Comparison of ENCODE assay signal across 8 cellular contexts in the genomic region with DNA sequence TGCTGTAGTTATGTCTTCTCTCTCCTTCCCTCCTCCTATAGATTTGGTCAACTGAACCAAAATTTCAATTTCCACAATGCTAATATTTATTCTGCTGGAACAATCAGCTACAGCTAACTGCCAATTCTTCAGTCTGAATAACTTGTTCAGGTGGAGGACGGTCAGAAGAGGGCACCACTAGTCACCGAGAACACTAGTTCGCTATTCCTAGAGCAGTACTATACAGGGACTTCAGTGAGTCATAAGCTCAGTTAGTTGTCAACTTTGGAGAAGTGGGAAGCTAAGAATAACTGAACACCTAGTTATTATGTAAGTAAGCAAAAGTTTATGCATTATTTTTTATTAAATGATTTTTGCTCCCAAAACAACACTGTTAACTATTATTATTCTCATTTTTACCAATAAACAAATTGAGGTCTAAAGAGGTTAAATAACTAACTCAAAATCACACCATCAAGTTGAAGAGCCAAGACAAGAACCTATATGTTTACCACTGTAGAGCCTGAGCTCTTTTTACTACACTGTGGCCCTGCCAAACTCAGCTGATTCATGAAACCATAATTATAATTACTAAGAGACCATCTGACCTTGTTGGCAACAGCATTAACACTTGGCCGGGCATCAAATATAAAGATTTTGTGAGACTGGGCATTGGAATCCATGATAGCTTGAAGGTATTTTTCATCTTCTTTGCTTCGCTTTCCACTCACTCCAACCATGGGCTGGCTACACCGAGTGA. TPM values are rescaled to one million over a fixed set of nuclear protein-coding genes. Genes with fewer than 3 reads are reported as not detected.
DNase-seq lines count a peak whose midpoint lies in the region; ATAC-seq, FAIRE-seq and TF ChIP-seq lines count a peak whose summit lies in the region.

No MANE protein-coding gene starts in this region.

- H3K9me3 ChIP-seq in OCI-LY3 (ENCODE audit: insufficient read depth, low read length) (no peaks in the 10 kb centered on the region), GM12878 (replicated peaks; ENCODE audit: control insufficient read depth, insufficient read depth, low read length) (no peaks in the 10 kb centered on the region)

- H2AFZ ChIP-seq in OCI-LY3 (ENCODE audit: low read depth, low read length) (no peak overlapping the region), GM12878 (ENCODE audit: control insufficient read depth, low read depth, low read length) (no peak overlapping the region)

- H3K27ac ChIP-seq in OCI-LY3 (ENCODE audit: low read length) (no peak overlapping the region), GM12878 (ENCODE audit: control insufficient read depth, insufficient read depth) (no peak overlapping the region)

- peak; percentile 17 for DNase-seq in stimulated activated naive CD8-positive, alpha-beta T cell treated with anti-CD3 and anti-CD28 coated beads, Interleukin-15, Interleukin-2, amounts not matched to agents 100 U/mL and 50 U/mL, for 24 hours
- no peak for DNase-seq in stimulated activated naive CD8-positive, alpha-beta T cell treated with anti-CD3 and anti-CD28 coated beads, Interleukin-15, amount 100 ng/mL, for 72 hours
- no peak for DNase-seq in GM12878 (ENCODE audit: low read depth, low spot score)
- DNase-seq in iPS-NIHi11 (ENCODE audit: low spot score), result peak; percentile 42
- DNase-seq in stimulated activated CD4-positive, alpha-beta T cell treated with anti-CD3 and anti-CD28 coated beads, Interleukin-4, amount 100 ng/mL, for 24 hours, result peak; percentile 26

- no peaks in the 10 kb centered on the region for H3K9me3 Mint-ChIP-seq in stimulated activated naive CD8-positive, alpha-beta T cell treated with anti-CD3 and anti-CD28 coated beads, Interleukin-15, amount 100 ng/mL, for 72 hours

- RAD21 ChIA-PET in GM12878 (lab: Charles Lee; ENCODE audit: unreplicated experiment), result interaction anchor here (0.7 to 3.0 kb wide), 13 partner anchors 11 to 580 kb away, joined by 3 to 25 read pairs (median 4); a partner anchor contains a TSS

- no peaks in the 10 kb centered on the region for H3K27me3 Mint-ChIP-seq in stimulated activated naive CD8-positive, alpha-beta T cell treated with anti-CD3 and anti-CD28 coated beads, Interleukin-15, amount 100 ng/mL, for 72 hours

- no peak for TF ChIP-seq EP300 in GM12878 (IDR thresholded peaks at IDR 0.05; ENCODE audit: borderline replicate concordance in 1 of 2, control insufficient read depth in 1 of 2, low read depth in 2 of 2, low read length in 2 of 2)

- H3K4me3 ChIP-seq in OCI-LY3 (ENCODE audit: low read length) (no peak overlapping the region), GM12878 (no peak overlapping the region)

- peak; percentile 59 for ATAC-seq in stimulated activated naive CD8-positive, alpha-beta T cell treated with anti-CD3 and anti-CD28 coated beads, Interleukin-15, Interleukin-2, amounts not matched to agents 100 U/mL and 50 U/mL, for 24 hours
- ATAC-seq in stimulated activated naive CD8-positive, alpha-beta T cell treated with anti-CD3 and anti-CD28 coated beads, Interleukin-15, amount 100 ng/mL, for 72 hours, result no peak
- ATAC-seq in HG03095 (IDR thresholded peaks at IDR 0.05; ENCODE audit: unreplicated experiment), result peak; percentile 73
- peak; percentile 80 for ATAC-seq in GM12878
- ATAC-seq in HG02981 (IDR thresholded peaks at IDR 0.05; ENCODE audit: unreplicated experiment), result no peak

- H3K4me1 ChIP-seq in OCI-LY3 (ENCODE audit: low read length), result no peaks in the 10 kb centered on the region
- no peaks in the 10 kb centered on the region for H3K4me1 ChIP-seq in GM12878 (ENCODE audit: control insufficient read depth, insufficient read depth, low read length)

- H3K4me2 ChIP-seq in OCI-LY3 (ENCODE audit: low read length), result no peak overlapping the region
- H3K4me2 ChIP-seq in GM12878 (ENCODE audit: control insufficient read depth, insufficient read depth), result no peak overlapping the region

- H3K27ac Mint-ChIP-seq in stimulated activated naive CD8-positive, alpha-beta T cell treated with anti-CD3 and anti-CD28 coated beads, Interleukin-15, amount 100 ng/mL, for 72 hours, result no peak overlapping the region

- H4K20me1 ChIP-seq in OCI-LY3 (ENCODE audit: insufficient read depth, low read length) (no peaks in the 10 kb centered on the region), GM12878 (ENCODE audit: control insufficient read depth, insufficient read depth) (no peaks in the 10 kb centered on the region)

- TF ChIP-seq CTCF in OCI-LY3 (IDR thresholded peaks at IDR 0.05; ENCODE audit: low read depth, low read length), result peak; percentile 43
- peak; percentile 24 to 51 (median 44); a peak in 4 of 6 replicates for TF ChIP-seq CTCF in GM12878 (IDR thresholded peaks at IDR 0.05 in 2 of 3, conservative IDR thresholded peaks at IDR 0.05 in 1 of 3; ENCODE audit: control insufficient read depth in 2 of 3, extremely low read depth in 1 of 3, insufficient read depth in 1 of 3, low read depth in 3 of 3, low read length in 3 of 3)

- H3K79me2 ChIP-seq in OCI-LY3 (ENCODE audit: low read length), result no peaks in the 10 kb centered on the region
- H3K79me2 ChIP-seq in GM12878 (ENCODE audit: control insufficient read depth, insufficient read depth, low read length), result no peaks in the 10 kb centered on the region

- FAIRE-seq in GM12878 (lab: Jason Lieb, UNC), result no peak

- WGBS in GM12878 (ENCODE audit: insufficient coverage, insufficient replicate concordance, low lambda C conversion rate, missing lambda C conversion rate), result over 99% methylated on average over 6 of the region's 6 CpGs

- no peak for TF ChIP-seq POLR2A in GM12878 (IDR thresholded peaks at IDR 0.05; ENCODE audit: low read depth, low read length)

- CTCF ChIA-PET in GM12878 (lab: Yijun Ruan, JAX), result interaction anchor here (0.5 to 4.3 kb wide), 25 partner anchors 12 to 595 kb away, joined by 3 to 46 read pairs (median 5); a partner anchor contains a TSS

- POLR2A ChIA-PET in GM12878 (lab: Charles Lee), result no interaction called here

- BruUV-seq in GM12878 (replicated peaks; lab: Mats Ljungman, UMichigan), result no TSS peak

- peaks cover 12% of the 10 kb centered on the region for H3K4me1 Mint-ChIP-seq in stimulated activated naive CD8-positive, alpha-beta T cell treated with anti-CD3 and anti-CD28 coated beads, Interleukin-15, amount 100 ng/mL, for 72 hours

- H3K27me3 ChIP-seq in OCI-LY3 (ENCODE audit: low read depth, low read length) (no peaks in the 10 kb centered on the region), GM12878 (replicated peaks in 1 of 2; ENCODE audit: control insufficient read depth in 2 of 2, insufficient read depth in 2 of 2, low read length in 1 of 2) (no peaks in the 10 kb centered on the region)

- peak; percentile 60 for TF ChIP-seq RAD21 in GM12878 (IDR thresholded peaks at IDR 0.05; ENCODE audit: insufficient read depth, low read depth, low read length)

- H3K9ac ChIP-seq in OCI-LY3 (ENCODE audit: low read length) (no peak overlapping the region), GM12878 (ENCODE audit: control insufficient read depth, insufficient read depth, low read length) (no peak overlapping the region)

- no peak overlapping the region for H3K4me3 Mint-ChIP-seq in stimulated activated naive CD8-positive, alpha-beta T cell treated with anti-CD3 and anti-CD28 coated beads, Interleukin-15, amount 100 ng/mL, for 72 hours

- in situ Hi-C loops in GM12878 (cut with MboI), result no loop called here

- intact Hi-C loops in GM12878 (cut with micrococcal nuclease; ENCODE audit: unreplicated experiment), result loop anchor here (1.0 kb wide), 2 partner anchors 544 to 577 kb away; no protein-coding TSS in a partner anchor

- H3K36me3 ChIP-seq in OCI-LY3 (replicated peaks; ENCODE audit: low read depth, low read length) (peaks cover 5% of the 10 kb centered on the region), GM12878 (ENCODE audit: control insufficient read depth in 2 of 2, insufficient read depth in 2 of 2, low read length in 1 of 2) (peaks cover 1 to 15% of the 10 kb centered on the region in 2 experiments; a peak in 2 of 4 replicates)

- SMC1A ChIA-PET in GM12878 (lab: Charles Lee; ENCODE audit: uncharacterized antibody, unreplicated experiment), result interaction anchor here (0.5 to 2.9 kb wide), 29 partner anchors 8 to 697 kb away, joined by 3 to 41 read pairs (median 4); a partner anchor contains a TSS

TF ChIP-seq in GM12878, 131 proteins besides CTCF, POLR2A, EP300 and RAD21 (continues in another document):
- TF ChIP-seq NR2C1 (IDR thresholded peaks at IDR 0.05), result no peak

RNA-seq across cellular contexts. Expression of a gene that starts 59.0 kb away (rescaled TPM):
- 223 and 235 TPM in 2 replicates for total RNA-seq in GM12878 (2013; cell fraction: nucleolus; rRNA removed)
- total RNA-seq in GM12878 (2014; rRNA removed), result 45.9 and 60.1 TPM in 2 replicates
- 69.5 and 73.4 TPM in 2 replicates for total RNA-seq in GM12878 (2014; rRNA removed; fragmentation: Illumina TruSeq; extraction: Trizol)
- total RNA-seq in GM12878 (2021), result 52.3 and 54.1 TPM in 2 replicates
- 26.0 TPM for polyA plus RNA-seq in GM12878 (2011; ENCODE audit: low read depth)
- 85.4 and 144 TPM in 2 replicates for polyA plus RNA-seq in GM12878 (2011; rRNA removed)
- 30.5 and 40.4 TPM in 2 replicates for polyA plus RNA-seq in GM12878 (2011; cell fraction: cytosol; rRNA removed)
- polyA plus RNA-seq in GM12878 (2011; cell fraction: nucleus; rRNA removed), result 74.9 and 83.5 TPM in 2 replicates
- polyA plus RNA-seq in GM12878 (2012), result 40.4 and 54.5 TPM in 2 replicates
- 61.3 and 82.6 TPM in 2 replicates for polyA plus RNA-seq in GM12878 (2014; fragmentation: Illumina TruSeq; extraction: Trizol)
- 10 to 100 TPM; 19.4 to 25.8 TPM for polyA plus RNA-seq in GM12878 (2014; fragmentation: Nextera tagmentation; extraction: Ambion mirVana)
- polyA plus RNA-seq in GM12878 (2014; rRNA removed), result 34.7 and 43.0 TPM in 2 replicates
- 10 to 100 TPM; 70.4 to 77.0 TPM for polyA plus RNA-seq in GM12878 (2016; fragmentation: Nextera tagmentation; extraction: Ambion mirVana)
- 43.2 and 68.8 TPM in 2 replicates for polyA minus RNA-seq in GM12878 (2011; rRNA and poly(A)+ RNA removed)
- 18.0 and 28.1 TPM in 2 replicates for polyA minus RNA-seq in GM12878 (2011; cell fraction: cytosol; rRNA and poly(A)+ RNA removed)
- 38.1 and 47.7 TPM in 2 replicates for polyA minus RNA-seq in GM12878 (2011; cell fraction: nucleus; rRNA and poly(A)+ RNA removed)

RNA-seq across cellular contexts. Expression of a gene that starts 59.7 kb away (rescaled TPM):
- 197 and 200 TPM in 2 replicates for total RNA-seq in GM12878 (2013; cell fraction: nucleolus; rRNA removed)
- total RNA-seq in GM12878 (2014; rRNA removed) (23.2 and 27.8 TPM in 2 replicates), GM12878 (2014; rRNA removed; fragmentation: Illumina TruSeq; extraction: Trizol) (43.9 and 46.1 TPM in 2 replicates), GM12878 (2021) (28.5 and 29.1 TPM in 2 replicates)
- 16.3 TPM for polyA plus RNA-seq in GM12878 (2011; ENCODE audit: low read depth)
- polyA plus RNA-seq in GM12878 (2011; rRNA removed) (56.8 and 101 TPM in 2 replicates), GM12878 (2014; fragmentation: Illumina TruSeq; extraction: Trizol) (32.5 and 47.7 TPM in 2 replicates), GM12878 (2014; fragmentation: Nextera tagmentation; extraction: Ambion mirVana) (10 to 100 TPM; 13.5 to 16.6 TPM), GM12878 (2014; rRNA removed) (23.4 and 29.7 TPM in 2 replicates), GM12878 (2016; fragmentation: Nextera tagmentation; extraction: Ambion mirVana) (10 to 100 TPM; 24.9 to 25.5 TPM)
- polyA plus RNA-seq in GM12878 (2011; cell fraction: cytosol; rRNA removed), result 16.9 TPM in 2 replicates
- 88.4 and 119 TPM in 2 replicates for polyA plus RNA-seq in GM12878 (2011; cell fraction: nucleus; rRNA removed)
- polyA plus RNA-seq in GM12878 (2012), result 26.7 and 28.5 TPM in 2 replicates
- polyA minus RNA-seq in GM12878 (2011; rRNA and poly(A)+ RNA removed), result 23.9 and 33.1 TPM in 2 replicates
- 13.6 and 27.4 TPM in 2 replicates for polyA minus RNA-seq in GM12878 (2011; cell fraction: cytosol; rRNA and poly(A)+ RNA removed)
- 48.4 and 73.5 TPM in 2 replicates for polyA minus RNA-seq in GM12878 (2011; cell fraction: nucleus; rRNA and poly(A)+ RNA removed)

Comparison
In these comparisons a context has a peak if more than half of its experiments do, and no peak if none do; other contexts are left out.
1. ATAC-seq: peak in stimulated activated naive CD8-positive, alpha-beta T cell treated with anti-CD3 and anti-CD28 coated beads, Interleukin-15, Interleukin-2, amounts not matched to agents 100 U/mL and 50 U/mL, for 24 hours (single experiment), HG03095 (single experiment) and GM12878 (single experiment); none in stimulated activated naive CD8-positive, alpha-beta T cell treated with anti-CD3 and anti-CD28 coated beads, Interleukin-15, amount 100 ng/mL, for 72 hours (single experiment) and HG02981 (single experiment).
2. DNase-seq: peak in stimulated activated naive CD8-positive, alpha-beta T cell treated with anti-CD3 and anti-CD28 coated beads, Interleukin-15, Interleukin-2, amounts not matched to agents 100 U/mL and 50 U/mL, for 24 hours (single experiment), iPS-NIHi11 (single experiment) and stimulated activated CD4-positive, alpha-beta T cell treated with anti-CD3 and anti-CD28 coated beads, Interleukin-4, amount 100 ng/mL, for 24 hours (single experiment); none in stimulated activated naive CD8-positive, alpha-beta T cell treated with anti-CD3 and anti-CD28 coated beads, Interleukin-15, amount 100 ng/mL, for 72 hours (0 of 2) and GM12878 (single experiment).